Comparison of ENCODE assay signal across 27 cellular contexts in genomic region chr11:125999234-125999880, GRCh38. TPM values are rescaled to one million over a fixed set of nuclear protein-coding genes. Genes with fewer than 3 reads are reported as not detected.
"Had no signal": no experiment of that assay in that cellular context is flagged by ENCODE, and none has a peak within 500 bp of the region (broad histone marks: within the 10 kb centered on the region; RNA-seq: fewer than 3 reads in every experiment).

No MANE protein-coding gene starts in this region.

- H3K27ac ChIP-seq: esophagus squamous epithelium, foreskin keratinocyte, heart left ventricle, tibial artery, upper lobe of right lung had no signal

- H3K36me3 ChIP-seq: upper lobe of right lung had no signal

- H3K4me3 Mint-ChIP-seq: dendritic cell treated with granulocyte-macrophage colony-stimulating factor and Interleukin-4, amounts not matched to agents 40 ng/mL and 50 ng/mL, for 4 days; natural killer cell; neural crest cell; stimulated activated effector memory CD8-positive, alpha-beta T cell treated with anti-CD3 and anti-CD28 coated beads, Interleukin-12 subunit alpha, Interleukin-12 subunit beta, amount 100 ng/mL, for 72 hours had no signal

- DNase-seq: cerebellar nuclear complex; esophagus squamous epithelium; foreskin keratinocyte; heart left ventricle; hippocampal formation; left colon; natural killer cell; posterior cingulate gyrus; small intestine; stimulated activated CD4-positive, alpha-beta T cell treated with anti-CD3 and anti-CD28 coated beads, Interleukin-2, amount 100 ng/mL, for 48 hours; stimulated activated naive CD8-positive, alpha-beta T cell treated with anti-CD3 and anti-CD28 coated beads, Interleukin-15, Interleukin-2, amounts not matched to agents 100 U/mL and 50 U/mL, for 24 hours; tibial artery; upper lobe of right lung had no signal

- H3K27ac Mint-ChIP-seq: dendritic cell treated with granulocyte-macrophage colony-stimulating factor and Interleukin-4, amounts not matched to agents 40 ng/mL and 50 ng/mL, for 4 days; natural killer cell; stimulated activated effector memory CD8-positive, alpha-beta T cell treated with anti-CD3 and anti-CD28 coated beads, Interleukin-12 subunit alpha, Interleukin-12 subunit beta, amount 100 ng/mL, for 72 hours had no signal

- H3K9me3 ChIP-seq: esophagus squamous epithelium, heart left ventricle, tibial artery, upper lobe of right lung had no signal

- H3K4me1 ChIP-seq: esophagus squamous epithelium, foreskin keratinocyte, heart left ventricle, tibial artery, upper lobe of right lung had no signal

- H3K4me1 Mint-ChIP-seq: natural killer cell had no signal

- H3K27me3 ChIP-seq: esophagus squamous epithelium, foreskin keratinocyte, heart left ventricle, tibial artery, upper lobe of right lung had no signal

- H3K4me3 ChIP-seq: esophagus squamous epithelium, heart left ventricle, tibial artery, upper lobe of right lung had no signal

- ATAC-seq: foreskin keratinocyte; heart left ventricle; left colon; stimulated activated effector memory CD8-positive, alpha-beta T cell treated with anti-CD3 and anti-CD28 coated beads, Interleukin-12 subunit alpha, Interleukin-12 subunit beta, amount 100 ng/mL, for 72 hours; stimulated activated naive CD8-positive, alpha-beta T cell treated with anti-CD3 and anti-CD28 coated beads, Interleukin-15, Interleukin-2, amounts not matched to agents 100 U/mL and 50 U/mL, for 24 hours; upper lobe of right lung had no signal

- H3K9me3 Mint-ChIP-seq: dendritic cell treated with granulocyte-macrophage colony-stimulating factor and Interleukin-4, amounts not matched to agents 40 ng/mL and 50 ng/mL, for 4 days; neural crest cell; stimulated activated effector memory CD8-positive, alpha-beta T cell treated with anti-CD3 and anti-CD28 coated beads, Interleukin-12 subunit alpha, Interleukin-12 subunit beta, amount 100 ng/mL, for 72 hours had no signal

- H3K36me3 Mint-ChIP-seq: natural killer cell; stimulated activated effector memory CD8-positive, alpha-beta T cell treated with anti-CD3 and anti-CD28 coated beads, Interleukin-12 subunit alpha, Interleukin-12 subunit beta, amount 100 ng/mL, for 72 hours had no signal

RNA-seq across cellular contexts. Expression of gene VSIG10L2, which starts 53.5 kb away (rescaled TPM):
- total RNA-seq: cardiac septum, epithelial cell of proximal tubule, foreskin keratinocyte, kidney epithelial cell, left colon, liver, lung microvascular endothelial cell, mesenteric fat pad, mucosa of gallbladder, myocyte, natural killer cell, neural crest cell, osteocyte, pulmonary artery endothelial cell, temporal lobe, upper lobe of right lung had no signal
- polyA plus RNA-seq: liver had no signal
